8 cellular contexts compared by ENCODE assay signal in genomic region chr19:17719730-17720486, GRCh38.
A peak's percentile ranks its signal among the peaks of the same experiment; 100 is the strongest.
DNase-seq lines count a peak whose midpoint lies in the region; ATAC-seq lines count a peak whose summit lies in the region.

No MANE protein-coding gene starts in this region.

- peak; percentile 21 for ATAC-seq in GM19463 (IDR thresholded peaks at IDR 0.05; ENCODE audit: unreplicated experiment)

- H3K9me3 ChIP-seq in iPS-18c (ENCODE audit: control insufficient read depth, insufficient read depth, low read length), result no peaks in the 10 kb centered on the region

- peak overlapping the region; percentile 76 for H3K4me3 ChIP-seq in iPS-18c (ENCODE audit: insufficient read depth, low read depth, low read length)

- DNase-seq in AG08396 (ENCODE audit: low spot score) (peak; percentile 25), NCI-H2171 (lab: John Stamatoyannopoulos, UW) (peak; percentile 42), NCI-H446 (lab: John Stamatoyannopoulos, UW) (no peak), KG1 (lab: John Stamatoyannopoulos, UW) (no peak)
- peak; percentile 64 for DNase-seq in activated naive CD4-positive, alpha-beta T cell treated with anti-CD3 and anti-CD28 coated beads, Interleukin-2, amount 50 U/mL, for 16 hours
- DNase-seq in stimulated activated CD4-positive, alpha-beta T cell treated with anti-CD3 and anti-CD28 coated beads, Interleukin-1b, Interleukin-23, amount 100 ng/mL, for 4 hours (ENCODE audit: low read depth in 2 of 2), result peak; percentile 41 to 53

Comparison
In these comparisons a context has a peak if more than half of its experiments do, and no peak if none do; other contexts are left out.
1. DNase-seq: peak in AG08396 (single experiment), NCI-H2171 (single experiment), activated naive CD4-positive, alpha-beta T cell treated with anti-CD3 and anti-CD28 coated beads, Interleukin-2, amount 50 U/mL, for 16 hours (single experiment) and stimulated activated CD4-positive, alpha-beta T cell treated with anti-CD3 and anti-CD28 coated beads, Interleukin-1b, Interleukin-23, amount 100 ng/mL, for 4 hours (2 of 2); none in NCI-H446 (0 of 2) and KG1 (single experiment).